ENCODE assay signal across 2 cellular contexts in genomic region chr6:51450958-51451357, GRCh38.
TF ChIP-seq lines count a peak whose summit lies in the region.

No MANE protein-coding gene starts in this region.

TF ChIP-seq in GM23338, 12 proteins besides CTCF, POLR2A, EP300 and RAD21:
- TF ChIP-seq ETS1 (IDR thresholded peaks at IDR 0.05) (no peak), ZNF331 (CRISPR knock-in tag; IDR thresholded peaks at IDR 0.05; ENCODE audit: low read depth) (no peak), POLR2AphosphoS5 (IDR thresholded peaks at IDR 0.05; ENCODE audit: low read depth) (no peak), ZNF462 (CRISPR knock-in tag; IDR thresholded peaks at IDR 0.05) (no peak), REST (IDR thresholded peaks at IDR 0.05; ENCODE audit: unreplicated experiment) (no peak), EZH2 (IDR thresholded peaks at IDR 0.05; ENCODE audit: low read depth, unreplicated experiment) (no peak), STAT1 (IDR thresholded peaks at IDR 0.05; ENCODE audit: unreplicated experiment) (no peak), CREB1 (CRISPR knock-in tag; IDR thresholded peaks at IDR 0.05; ENCODE audit: low read depth) (no peak), NANOG (IDR thresholded peaks at IDR 0.05; ENCODE audit: borderline replicate concordance) (no peak), ZNF114 (CRISPR knock-in tag; IDR thresholded peaks at IDR 0.05) (no peak)

TF ChIP-seq in GM12878, 131 proteins besides CTCF, POLR2A, EP300 and RAD21:
- no peak for TF ChIP-seq USF1 (IDR thresholded peaks at IDR 0.05; ENCODE audit: borderline replicate concordance, extremely low read length, insufficient read depth, low read depth, low read length)
- TF ChIP-seq MTA2 (IDR thresholded peaks at IDR 0.05; ENCODE audit: low read depth): peak; percentile 8
